ENCODE assay signal across 8 cellular contexts in genomic region chr12:67025543-67026114, GRCh38.
DNase-seq lines count a peak whose midpoint lies in the region; ATAC-seq and TF ChIP-seq lines count a peak whose summit lies in the region.

No MANE protein-coding gene starts in this region.

- H3K27me3 ChIP-seq in Loucy (ENCODE audit: insufficient read depth, low read length, poor library complexity, severe bottlenecking) (no peaks in the 10 kb centered on the region), neural cell (ENCODE audit: insufficient read depth, low read depth, low read length) (no peaks in the 10 kb centered on the region)

- H3K4me2 ChIP-seq in Loucy (ENCODE audit: low read depth, low read length, poor library complexity, severe bottlenecking) (no peak overlapping the region), neural cell (ENCODE audit: low read length) (no peak overlapping the region)

- H3K4me1 ChIP-seq in Loucy (ENCODE audit: insufficient read depth, low read length, poor library complexity, severe bottlenecking) = no peaks in the 10 kb centered on the region

- no peaks in the 10 kb centered on the region for H3K9me3 ChIP-seq in Loucy (ENCODE audit: insufficient read depth, low read depth, low read length)
- H3K9me3 ChIP-seq in neural cell (ENCODE audit: low read length) = no peaks in the 10 kb centered on the region

- H3K36me3 ChIP-seq in Loucy (ENCODE audit: insufficient read depth, low read length) (no peaks in the 10 kb centered on the region), neural cell (ENCODE audit: insufficient read depth, low read length) (peaks cover 3% of the 10 kb centered on the region)

- H2AFZ ChIP-seq in Loucy (ENCODE audit: low read length) = no peak overlapping the region
- H2AFZ ChIP-seq in neural cell (ENCODE audit: low read depth, low read length) = no peak overlapping the region

- H3F3A ChIP-seq in Loucy (ENCODE audit: low read depth) (no peaks in the 10 kb centered on the region), neural cell (ENCODE audit: insufficient read depth, low read length, poor library complexity, severe bottlenecking) (no peaks in the 10 kb centered on the region)

- no peaks in the 10 kb centered on the region for H3K79me2 ChIP-seq in Loucy (ENCODE audit: insufficient read depth, low read length)
- H3K79me2 ChIP-seq in neural cell (replicated peaks; ENCODE audit: insufficient read depth, low read length) = no peaks in the 10 kb centered on the region

- DNase-seq in NCI-H510A treated with DMSO at 0.1 percent for 48 hours (lab: John Stamatoyannopoulos, UW) = peak; percentile 37
- no peak for DNase-seq in NCI-H510A (lab: John Stamatoyannopoulos, UW)
- peak; percentile 16 for DNase-seq in T-helper 9 cell
- DNase-seq in cerebellar cortex (ENCODE audit: low spot score) = peak; percentile 25
- no peak for DNase-seq in OCI-M2 (lab: John Stamatoyannopoulos, UW; ENCODE audit: unreplicated experiment)

- TF ChIP-seq CTCF in Loucy (conservative IDR thresholded peaks at IDR 0.05; ENCODE audit: low read length) (peak; percentile 73), neural cell (IDR thresholded peaks at IDR 0.05; ENCODE audit: poor library complexity, severe bottlenecking) (peak; percentile 41)

- H3K9ac ChIP-seq in Loucy (ENCODE audit: low read depth, low read length, poor library complexity, severe bottlenecking) (no peak overlapping the region), neural cell (ENCODE audit: low read length) (no peak overlapping the region)

- peak; percentile 86 for ATAC-seq in GM21723 (IDR thresholded peaks at IDR 0.05; ENCODE audit: unreplicated experiment)

- H3K9me2 ChIP-seq in Loucy (replicated peaks; ENCODE audit: low read depth, low read length) (no peaks in the 10 kb centered on the region), neural cell (ENCODE audit: insufficient read depth, low read length) (no peaks in the 10 kb centered on the region)

- H4K20me1 ChIP-seq in Loucy (ENCODE audit: insufficient read depth, low read length, poor library complexity, severe bottlenecking) (no peaks in the 10 kb centered on the region), neural cell (ENCODE audit: insufficient read depth) (no peaks in the 10 kb centered on the region)

- H3K4me3 ChIP-seq in Loucy (ENCODE audit: low read length, poor library complexity, severe bottlenecking) (no peak overlapping the region), neural cell (ENCODE audit: low read length) (no peak overlapping the region)

- TF ChIP-seq RAD21 in neural cell (conservative IDR thresholded peaks at IDR 0.05) = no peak

- no peak overlapping the region for H3K27ac ChIP-seq in neural cell (ENCODE audit: low read length)

- no peak for TF ChIP-seq EP300 in neural cell (conservative IDR thresholded peaks at IDR 0.05; ENCODE audit: poor library complexity, severe bottlenecking)

TF ChIP-seq in neural cell, 6 proteins besides CTCF, POLR2A, EP300 and RAD21:
- TF ChIP-seq TAF1 (IDR thresholded peaks at IDR 0.05; ENCODE audit: low read depth) = no peak
- no peak for TF ChIP-seq SMC3 (conservative IDR thresholded peaks at IDR 0.05; ENCODE audit: poor library complexity)
- TF ChIP-seq EZH2 (IDR thresholded peaks at IDR 0.05; ENCODE audit: borderline replicate concordance, insufficient read depth, low read length, poor library complexity, severe bottlenecking) = no peak
- no peak for TF ChIP-seq MXI1 (conservative IDR thresholded peaks at IDR 0.05; ENCODE audit: poor library complexity, severe bottlenecking)
- TF ChIP-seq POLR2AphosphoS5 (IDR thresholded peaks at IDR 0.05) = no peak
- no peak for TF ChIP-seq REST (IDR thresholded peaks at IDR 0.05; ENCODE audit: borderline replicate concordance)

Comparison
In these comparisons a context has a peak if more than half of its experiments do, and no peak if none do; other contexts are left out.
1. DNase-seq: peak in NCI-H510A treated with DMSO at 0.1 percent for 48 hours (single experiment), T-helper 9 cell (single experiment) and cerebellar cortex (single experiment); none in NCI-H510A (single experiment) and OCI-M2 (single experiment).